ENCODE assay signal across 8 cellular contexts in genomic region chr16:30660424-30661251, GRCh38. TPM values are rescaled to one million over a fixed set of nuclear protein-coding genes. Genes with fewer than 3 reads are reported as not detected.
DNase-seq lines count a peak whose midpoint lies in the region; ATAC-seq and TF ChIP-seq lines count a peak whose summit lies in the region.

No MANE protein-coding gene starts in this region.

- no peaks in the 10 kb centered on the region for H3K9me3 Mint-ChIP-seq in neural progenitor cell

- peaks cover 28% of the 10 kb centered on the region for H3K36me3 Mint-ChIP-seq in neural progenitor cell

- BruUV-seq in HCT116 (replicated peaks; lab: Mats Ljungman, UMichigan) = TSS peak; percentile 25

- peaks cover 38% of the 10 kb centered on the region for H3K4me1 Mint-ChIP-seq in neural progenitor cell

- POLR2A ChIA-PET in HCT116 (lab: Charles Lee) = interaction anchor here (1.5 kb wide), 1 partner anchor 36 kb away, joined by 3 read pairs; no protein-coding TSS in a partner anchor

- H3K4me2 ChIP-seq in HCT116 (ENCODE audit: low read length) = peak overlapping the region; percentile 80
- H3K4me2 ChIP-seq in neural progenitor cell = peak overlapping the region; percentile 95

- H3K9ac ChIP-seq in HCT116 (ENCODE audit: low read length) (peak overlapping the region; percentile 90), neural progenitor cell (peak overlapping the region; percentile 69)

- H4K20me1 ChIP-seq in HCT116 (ENCODE audit: insufficient read depth) = no peaks in the 10 kb centered on the region
- peaks cover 52% of the 10 kb centered on the region for H4K20me1 ChIP-seq in neural progenitor cell (ENCODE audit: low read depth)

- H3F3A ChIP-seq in neural progenitor cell (ENCODE audit: low read depth) = peaks cover 24% of the 10 kb centered on the region

- peak overlapping the region; percentile 86 for H3K4me3 Mint-ChIP-seq in neural progenitor cell

- H3K4me3 ChIP-seq in HCT116 (replicated peaks in 1 of 2; ENCODE audit: low read depth in 1 of 2, low read length in 2 of 2) = peak overlapping the region; percentile 88 to 94
- H3K4me3 ChIP-seq in coronary artery = peak overlapping the region; percentile 77
- H3K4me3 ChIP-seq in neural progenitor cell = peak overlapping the region; percentile 70
- H3K4me3 ChIP-seq in tibial artery = peak overlapping the region; percentile 79 to 83

- H3K79me2 ChIP-seq in HCT116 (ENCODE audit: insufficient read depth, low read length) = peaks cover 42% of the 10 kb centered on the region
- H3K79me2 ChIP-seq in neural progenitor cell (ENCODE audit: low read depth) = peaks cover 31% of the 10 kb centered on the region

- RAD21 ChIA-PET in HCT116 (lab: Charles Lee; ENCODE audit: low non-redundant PET in 1 of 2, low total read pairs in 2 of 2, uncharacterized antibody in 2 of 2, unreplicated experiment in 2 of 2) = no interaction called here

- H3K9me3 ChIP-seq in HCT116 (ENCODE audit: control insufficient read depth in 1 of 2, insufficient read depth in 1 of 2, low read depth in 1 of 2, low read length in 2 of 2) (no peaks in the 10 kb centered on the region), neural progenitor cell (ENCODE audit: low read depth) (no peaks in the 10 kb centered on the region), tibial artery (no peaks in the 10 kb centered on the region)

- ATAC-seq in HCT116 = no peak
- no peak for ATAC-seq in GM18520 (IDR thresholded peaks at IDR 0.05; ENCODE audit: unreplicated experiment)
- ATAC-seq in GM19452 (IDR thresholded peaks at IDR 0.05; ENCODE audit: unreplicated experiment) = no peak

- DNase-seq in HCT116 (ENCODE audit: low read depth, low spot score) = no peak
- DNase-seq in activated CD4-positive, alpha-beta T cell treated with anti-CD3 and anti-CD28 coated beads for 1 hour = peak; percentile 63
- DNase-seq in coronary artery (ENCODE audit: low spot score) = no peak
- DNase-seq in neural progenitor cell (ENCODE audit: low spot score) = no peak
- DNase-seq in tibial artery = no peak
- DNase-seq in NCI-H2081 (lab: John Stamatoyannopoulos, UW) = no peak

- no peaks in the 10 kb centered on the region for H3K27me3 Mint-ChIP-seq in neural progenitor cell (ENCODE audit: insufficient read depth, low read depth)

- H3K27ac ChIP-seq in HCT116 (ENCODE audit: low read depth, low read length) (peak overlapping the region; percentile 97), coronary artery (peak overlapping the region; percentile 92 to 95), neural progenitor cell (no peak overlapping the region), tibial artery (peak overlapping the region; percentile 97 to 99)

- no peaks in the 10 kb centered on the region for H3K27me3 ChIP-seq in HCT116 (ENCODE audit: insufficient read depth, low read length)
- no peaks in the 10 kb centered on the region for H3K27me3 ChIP-seq in neural progenitor cell
- H3K27me3 ChIP-seq in tibial artery = no peaks in the 10 kb centered on the region

- CTCF ChIA-PET in HCT116 (lab: Charles Lee) = interaction anchor here (1.2 to 2.4 kb wide), 2 partner anchors 34 to 231 kb away, joined by 3 to 9 read pairs; partner anchors contain the start of gene DCTPP1

- intact Hi-C loops in HCT116 (cut with micrococcal nuclease) (no loop called here), tibial artery (cut with DNase I; ENCODE audit: low total_unique reads) (no loop called here)

- no peak overlapping the region for H2AFZ ChIP-seq in HCT116 (ENCODE audit: low read depth, low read length, poor library complexity, severe bottlenecking)
- no peak overlapping the region for H2AFZ ChIP-seq in neural progenitor cell (replicated peaks)

- no peak for TF ChIP-seq CTCF in HCT116 (IDR thresholded peaks at IDR 0.05 in 2 of 3, conservative IDR thresholded peaks at IDR 0.05 in 1 of 3; ENCODE audit: borderline replicate concordance in 1 of 3, insufficient read depth in 1 of 3, low read depth in 2 of 3, low read length in 2 of 3)
- TF ChIP-seq CTCF in coronary artery (IDR thresholded peaks at IDR 0.05) = no peak
- no peak for TF ChIP-seq CTCF in neural progenitor cell (IDR thresholded peaks at IDR 0.05)
- no peak for TF ChIP-seq CTCF in tibial artery (IDR thresholded peaks at IDR 0.05)

- H3K4me1 ChIP-seq in HCT116 (ENCODE audit: control insufficient read depth in 1 of 2, insufficient read depth in 2 of 2, low read length in 2 of 2) (peaks cover 18 to 24% of the 10 kb centered on the region in 2 experiments), neural progenitor cell (peaks cover 11% of the 10 kb centered on the region), tibial artery (peaks cover 0 to 54% (median 44%) of the 10 kb centered on the region in 4 donors)

- H3K36me3 ChIP-seq in HCT116 (ENCODE audit: control insufficient read depth in 1 of 2, insufficient read depth in 2 of 2, low read length in 2 of 2) (peaks cover 23 to 25% of the 10 kb centered on the region in 2 experiments), neural progenitor cell (no peaks in the 10 kb centered on the region), tibial artery (peaks cover 40 to 60% (median 58%) of the 10 kb centered on the region in 3 donors)

- peak overlapping the region; percentile 64 for H3K27ac Mint-ChIP-seq in neural progenitor cell

- no peak for TF ChIP-seq RAD21 in HCT116 (IDR thresholded peaks at IDR 0.05; ENCODE audit: low read depth)

- TF ChIP-seq POLR2A in HCT116 (IDR thresholded peaks at IDR 0.05; ENCODE audit: borderline replicate concordance, extremely low read depth, insufficient read depth, insufficient read length) = no peak

- no peaks in the 10 kb centered on the region for H3K9me2 ChIP-seq in HCT116 (ENCODE audit: insufficient read depth)

TF ChIP-seq in HCT116, 20 proteins besides CTCF, POLR2A, EP300 and RAD21:
- TF ChIP-seq ZBTB33 (IDR thresholded peaks at IDR 0.05; ENCODE audit: extremely low read depth, insufficient replicate concordance, low read length) (no peak), EGR1 (IDR thresholded peaks at IDR 0.05; ENCODE audit: low read depth) (no peak)

RNA-seq across cellular contexts. Expression of gene FBRS, which starts 2.4 kb away (rescaled TPM):
- total RNA-seq in HCT116 (2021; ENCODE audit: unreplicated experiment) (65.3 TPM), neural progenitor cell (ENCODE audit: low replicate concordance) (3.6 and 20.5 TPM in 2 replicates)
- 37.2 and 42.7 TPM in 2 replicates for polyA plus RNA-seq in HCT116 (2012)

RNA-seq across cellular contexts. Expression of gene PRR14, which starts 9.9 kb away (rescaled TPM):
- total RNA-seq in HCT116 (2021; ENCODE audit: unreplicated experiment) (56.2 TPM), neural progenitor cell (ENCODE audit: low replicate concordance) (3.5 and 14.6 TPM in 2 replicates)
- polyA plus RNA-seq in HCT116 (2012) = 28.8 and 39.7 TPM in 2 replicates

RNA-seq across cellular contexts. Expression of gene SRCAP, which starts 38.3 kb away (rescaled TPM):
- total RNA-seq in HCT116 (2021; ENCODE audit: unreplicated experiment) (59.6 TPM), neural progenitor cell (ENCODE audit: low replicate concordance) (4.6 and 8.8 TPM in 2 replicates)
- 21.9 and 22.7 TPM in 2 replicates for polyA plus RNA-seq in HCT116 (2012)

RNA-seq across cellular contexts. Expression of gene ZNF689, which starts 50.4 kb away (rescaled TPM):
- total RNA-seq in HCT116 (2021; ENCODE audit: unreplicated experiment) = 10.3 TPM
- 6.1 and 7.3 TPM in 2 replicates for polyA plus RNA-seq in HCT116 (2012)
- 9.2 and 15.3 TPM in 2 replicates for total RNA-seq in neural progenitor cell (ENCODE audit: low replicate concordance)
